25 cellular contexts compared by ENCODE assay signal in the genomic region with DNA sequence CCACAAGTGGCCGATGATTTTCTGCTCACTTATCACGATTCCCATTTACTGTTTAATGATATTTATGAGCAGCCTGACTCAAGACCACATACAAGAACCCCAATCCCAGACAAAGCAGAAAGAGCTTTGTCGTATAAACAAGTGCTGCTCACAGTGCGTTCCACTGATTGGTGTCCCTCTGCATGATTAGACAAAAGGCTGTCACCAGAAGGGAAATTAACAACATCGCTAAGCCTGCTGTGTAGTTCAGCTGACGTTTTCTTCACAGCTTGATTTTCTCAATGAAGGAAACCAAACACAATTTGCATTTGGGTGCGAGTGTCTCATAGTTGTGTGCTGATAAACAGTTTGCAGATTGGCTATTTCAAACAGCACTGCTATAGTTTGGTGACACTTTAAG.
A peak's percentile ranks its signal among the peaks of the same experiment; 100 is the strongest.
DNase-seq lines count a peak whose midpoint lies in the region; ATAC-seq and TF ChIP-seq lines count a peak whose summit lies in the region.
"Had no signal": no experiment of that assay in that cellular context is flagged by ENCODE, and none has a peak within 500 bp of the region (broad histone marks: within the 10 kb centered on the region; RNA-seq: fewer than 3 reads in every experiment).

No MANE protein-coding gene starts in this region.

- no peak overlapping the region for H2AFZ ChIP-seq in smooth muscle cell (ENCODE audit: low read depth)
- H2AFZ ChIP-seq: PC-9 had no signal

- H3K4me2 ChIP-seq in mesendoderm (ENCODE audit: low read length), result no peak overlapping the region
- peak overlapping the region; percentile 33 for H3K4me2 ChIP-seq in smooth muscle cell
- H3K4me2 ChIP-seq: BLaER1, PC-9 had no signal

- intact Hi-C loops in Right ventricle myocardium superior (cut with DNase I), result no loop called here
- intact Hi-C loops in colonic mucosa (cut with DNase I), result no loop called here

- H3F3A ChIP-seq in smooth muscle cell (ENCODE audit: low read depth), result no peaks in the 10 kb centered on the region

- H3K9me3 ChIP-seq in right atrium auricular region (no peaks in the 10 kb centered on the region), smooth muscle cell (replicated peaks; ENCODE audit: low read depth) (no peaks in the 10 kb centered on the region), colonic mucosa (no peaks in the 10 kb centered on the region)
- H3K9me3 ChIP-seq: BLaER1, Caco-2, HAP-1 had no signal

- no peaks in the 10 kb centered on the region for H3K9me3 Mint-ChIP-seq in WTC11
- H3K9me3 Mint-ChIP-seq: CD4-positive, alpha-beta T cell; IgD-negative memory B cell had no signal

- H4K5ac ChIP-seq in mesendoderm (ENCODE audit: low read length), result no peak overlapping the region

- H3K79me2 ChIP-seq in mesendoderm (ENCODE audit: control insufficient read depth, insufficient read depth, low read length) (no peaks in the 10 kb centered on the region), smooth muscle cell (ENCODE audit: low read depth) (peaks cover 14% of the 10 kb centered on the region)

- H3K36me3 Mint-ChIP-seq in WTC11, result no peaks in the 10 kb centered on the region
- H3K36me3 Mint-ChIP-seq: IgD-negative memory B cell had no signal

- peak overlapping the region; percentile 2 to 60 for H3K27ac ChIP-seq in right atrium auricular region
- no peak overlapping the region for H3K27ac ChIP-seq in mesendoderm (ENCODE audit: low read depth, low read length)
- H3K27ac ChIP-seq in smooth muscle cell (ENCODE audit: low read depth), result no peak overlapping the region
- no peak overlapping the region for H3K27ac ChIP-seq in colonic mucosa
- H3K27ac ChIP-seq: BLaER1, PC-9, SK-N-MC had no signal

- H3K27ac Mint-ChIP-seq in WTC11, result peak overlapping the region; percentile 29; the same call in 1 of the 2 replicates
- H3K27ac Mint-ChIP-seq: CD4-positive, alpha-beta T cell; IgD-negative memory B cell had no signal

- CTCF ChIA-PET in WTC11 (lab: Charles Lee), result interaction anchor here (1.3 to 1.9 kb wide), 2 partner anchors 13 to 24 kb away, joined by 3 to 5 read pairs; no protein-coding TSS in a partner anchor

- H2BK15ac ChIP-seq in mesendoderm (replicated peaks; ENCODE audit: low read depth), result no peak overlapping the region

- H4K8ac ChIP-seq in mesendoderm (ENCODE audit: low read depth, low read length), result no peak overlapping the region

- peaks cover 17% of the 10 kb centered on the region for H3K36me3 ChIP-seq in right atrium auricular region
- H3K36me3 ChIP-seq in mesendoderm (ENCODE audit: control insufficient read depth, insufficient read depth, low read length), result no peaks in the 10 kb centered on the region
- no peaks in the 10 kb centered on the region for H3K36me3 ChIP-seq in smooth muscle cell (ENCODE audit: low read depth)
- H3K36me3 ChIP-seq in colonic mucosa, result no peaks in the 10 kb centered on the region
- H3K36me3 ChIP-seq: BLaER1, HAP-1 had no signal

- no peaks in the 10 kb centered on the region for H3K27me3 Mint-ChIP-seq in WTC11 (ENCODE audit: low read depth)
- H3K27me3 Mint-ChIP-seq: CD4-positive, alpha-beta T cell; IgD-negative memory B cell had no signal

- H3K9ac ChIP-seq in mesendoderm (ENCODE audit: low read length), result no peak overlapping the region
- H3K9ac ChIP-seq in smooth muscle cell (ENCODE audit: low read depth), result no peak overlapping the region
- H3K9ac ChIP-seq in colonic mucosa (ENCODE audit: low read depth in 2 of 2, low read length in 2 of 2), result no peak overlapping the region
- H3K9ac ChIP-seq: BLaER1 had no signal

- no peak overlapping the region for H3K18ac ChIP-seq in mesendoderm (ENCODE audit: low read length)

- H3K4me1 ChIP-seq in right atrium auricular region (peaks cover 0 to 72% of the 10 kb centered on the region in 2 donors), mesendoderm (ENCODE audit: control insufficient read depth, low read depth, low read length) (peaks cover 2% of the 10 kb centered on the region), smooth muscle cell (ENCODE audit: low read depth) (peaks cover 16% of the 10 kb centered on the region), colonic mucosa (no peaks in the 10 kb centered on the region)
- H3K4me1 ChIP-seq: HAP-1 had no signal

- POLR2A ChIA-PET in WTC11 (lab: Charles Lee), result no interaction called here

- no peaks in the 10 kb centered on the region for H3K79me1 ChIP-seq in mesendoderm (ENCODE audit: low read length)

- TF ChIP-seq CTCF in right atrium auricular region (IDR thresholded peaks at IDR 0.05) (no peak), WTC11 (IDR thresholded peaks at IDR 0.05) (no peak), smooth muscle cell (IDR thresholded peaks at IDR 0.05; ENCODE audit: borderline replicate concordance, insufficient read depth, poor library complexity, severe bottlenecking) (no peak), colonic mucosa (IDR thresholded peaks at IDR 0.05) (no peak)

- H3K4me3 Mint-ChIP-seq in WTC11, result no peak overlapping the region
- H3K4me3 Mint-ChIP-seq: CD4-positive, alpha-beta T cell; IgD-negative memory B cell had no signal

- H2AK5ac ChIP-seq in mesendoderm (ENCODE audit: low read length), result no peak overlapping the region

- ATAC-seq in Right ventricle myocardium superior (ENCODE audit: poor library complexity), result no peak
- no peak for ATAC-seq in WTC11
- no peak for ATAC-seq in HG02763 (IDR thresholded peaks at IDR 0.05; ENCODE audit: unreplicated experiment)
- ATAC-seq: GM12878 had no signal

- H2BK5ac ChIP-seq in mesendoderm (ENCODE audit: low read length), result no peak overlapping the region

- no peak overlapping the region for H3K56ac ChIP-seq in mesendoderm (ENCODE audit: low read length)

- no peak overlapping the region for H3K4ac ChIP-seq in mesendoderm (ENCODE audit: low read depth, low read length)

- H4K20me1 ChIP-seq in smooth muscle cell (ENCODE audit: low read depth), result peaks cover 93% of the 10 kb centered on the region
- H4K20me1 ChIP-seq: BLaER1 had no signal

- no peak overlapping the region for H2BK120ac ChIP-seq in mesendoderm (ENCODE audit: low read depth, low read length)

- H3K4me3 ChIP-seq in right atrium auricular region, result no peak overlapping the region
- no peak overlapping the region for H3K4me3 ChIP-seq in mesendoderm (ENCODE audit: low read length)
- H3K4me3 ChIP-seq in smooth muscle cell, result no peak overlapping the region
- no peak overlapping the region for H3K4me3 ChIP-seq in colonic mucosa
- H3K4me3 ChIP-seq: BLaER1, GM12878, HAP-1, PC-9, SK-N-MC had no signal

- H3K4me1 Mint-ChIP-seq in WTC11, result peaks cover 41% of the 10 kb centered on the region

- DNase-seq in right atrium auricular region (ENCODE audit: low spot score), result peak; percentile 26
- DNase-seq in Right ventricle myocardium superior, result no peak
- DNase-seq in WTC11 (ENCODE audit: low spot score), result no peak
- peak; percentile 37 for DNase-seq in mesendoderm
- no peak for DNase-seq in smooth muscle cell (lab: John Stamatoyannopoulos, UW; ENCODE audit: unreplicated experiment)
- no peak for DNase-seq in colonic mucosa
- no peak for DNase-seq in T-helper 9 cell
- DNase-seq: ACHN; Caco-2; CD4-positive, alpha-beta T cell; DMS 273 treated with DMSO at 0.1 percent for 48 hours; DND-41; NCI-H1105; NCI-H1694; NCI-H446; NCI-H526; PC-9; RPMI8226; SHP77 treated with DMSO at 0.1 percent for 48 hours had no signal

- H3K23ac ChIP-seq in mesendoderm (ENCODE audit: low read length), result no peak overlapping the region

- H3K27me3 ChIP-seq in right atrium auricular region, result no peaks in the 10 kb centered on the region
- no peaks in the 10 kb centered on the region for H3K27me3 ChIP-seq in mesendoderm (ENCODE audit: insufficient read depth, low read length, poor library complexity)
- H3K27me3 ChIP-seq in smooth muscle cell (ENCODE audit: low read depth), result no peaks in the 10 kb centered on the region
- H3K27me3 ChIP-seq in colonic mucosa, result no peaks in the 10 kb centered on the region
- H3K27me3 ChIP-seq: BLaER1 had no signal

- no CpG with 5 or more reads among the region's 7 CpGs for WGBS in mesendoderm (ENCODE audit: extremely low coverage, insufficient coverage, low lambda C conversion rate)
- 56% methylated on average over 7 of the region's 7 CpGs for WGBS in smooth muscle cell (ENCODE audit: low lambda C conversion rate)

TF ChIP-seq in WTC11, 78 proteins besides CTCF, POLR2A, EP300 and RAD21 (continues in another document):
- TF ChIP-seq SP1 (CRISPR knock-in tag; conservative IDR thresholded peaks at IDR 0.05), result no peak
- TF ChIP-seq OVOL2 (CRISPR knock-in tag; IDR thresholded peaks at IDR 0.05; ENCODE audit: borderline replicate concordance), result no peak
- TF ChIP-seq, protein P1, sequence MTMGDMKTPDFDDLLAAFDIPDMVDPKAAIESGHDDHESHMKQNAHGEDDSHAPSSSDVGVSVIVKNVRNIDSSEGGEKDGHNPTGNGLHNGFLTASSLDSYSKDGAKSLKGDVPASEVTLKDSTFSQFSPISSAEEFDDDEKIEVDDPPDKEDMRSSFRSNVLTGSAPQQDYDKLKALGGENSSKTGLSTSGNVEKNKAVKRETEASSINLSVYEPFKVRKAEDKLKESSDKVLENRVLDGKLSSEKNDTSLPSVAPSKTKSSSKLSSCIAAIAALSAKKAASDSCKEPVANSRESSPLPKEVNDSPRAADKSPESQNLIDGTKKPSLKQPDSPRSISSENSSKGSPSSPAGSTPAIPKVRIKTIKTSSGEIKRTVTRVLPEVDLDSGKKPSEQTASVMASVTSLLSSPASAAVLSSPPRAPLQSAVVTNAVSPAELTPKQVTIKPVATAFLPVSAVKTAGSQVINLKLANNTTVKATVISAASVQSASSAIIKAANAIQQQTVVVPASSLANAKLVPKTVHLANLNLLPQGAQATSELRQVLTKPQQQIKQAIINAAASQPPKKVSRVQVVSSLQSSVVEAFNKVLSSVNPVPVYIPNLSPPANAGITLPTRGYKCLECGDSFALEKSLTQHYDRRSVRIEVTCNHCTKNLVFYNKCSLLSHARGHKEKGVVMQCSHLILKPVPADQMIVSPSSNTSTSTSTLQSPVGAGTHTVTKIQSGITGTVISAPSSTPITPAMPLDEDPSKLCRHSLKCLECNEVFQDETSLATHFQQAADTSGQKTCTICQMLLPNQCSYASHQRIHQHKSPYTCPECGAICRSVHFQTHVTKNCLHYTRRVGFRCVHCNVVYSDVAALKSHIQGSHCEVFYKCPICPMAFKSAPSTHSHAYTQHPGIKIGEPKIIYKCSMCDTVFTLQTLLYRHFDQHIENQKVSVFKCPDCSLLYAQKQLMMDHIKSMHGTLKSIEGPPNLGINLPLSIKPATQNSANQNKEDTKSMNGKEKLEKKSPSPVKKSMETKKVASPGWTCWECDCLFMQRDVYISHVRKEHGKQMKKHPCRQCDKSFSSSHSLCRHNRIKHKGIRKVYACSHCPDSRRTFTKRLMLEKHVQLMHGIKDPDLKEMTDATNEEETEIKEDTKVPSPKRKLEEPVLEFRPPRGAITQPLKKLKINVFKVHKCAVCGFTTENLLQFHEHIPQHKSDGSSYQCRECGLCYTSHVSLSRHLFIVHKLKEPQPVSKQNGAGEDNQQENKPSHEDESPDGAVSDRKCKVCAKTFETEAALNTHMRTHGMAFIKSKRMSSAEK (CRISPR knock-in tag; IDR thresholded peaks at IDR 0.05; ENCODE audit: borderline replicate concordance), result no peak
- no peak for TF ChIP-seq GRHL2 (CRISPR knock-in tag; IDR thresholded peaks at IDR 0.05; ENCODE audit: insufficient replicate concordance, severe bottlenecking)

Comparison
In these comparisons a context has a peak if more than half of its experiments do, and no peak if none do; other contexts are left out.
1. DNase-seq: peak in right atrium auricular region (single experiment) and mesendoderm (single experiment); none in Right ventricle myocardium superior (single experiment), WTC11 (single experiment), smooth muscle cell (single experiment), colonic mucosa (single experiment) and T-helper 9 cell (single experiment).
2. H3K27ac ChIP-seq: peak in right atrium auricular region (2 of 2); none in mesendoderm (single experiment), smooth muscle cell (single experiment) and colonic mucosa (single experiment).